ENCODE assay signal across 1 cellular context in genomic region chr16:79870016-79870886, GRCh38.
TF ChIP-seq lines count a peak whose summit lies in the region.

No MANE protein-coding gene starts in this region.

TF ChIP-seq in K562, 482 proteins besides CTCF, POLR2A, EP300 and RAD21 (continued from another document and continues in another):
- no peak for TF ChIP-seq DEAF1 (CRISPR knock-in tag; IDR thresholded peaks at IDR 0.05)
- TF ChIP-seq BRD9 (IDR thresholded peaks at IDR 0.05; ENCODE audit: low read depth, partially characterized antibody): peak; percentile 12
- no peak for TF ChIP-seq MITF (IDR thresholded peaks at IDR 0.05)
- no peak for TF ChIP-seq MXI1 (IDR thresholded peaks at IDR 0.05; ENCODE audit: low read depth, low read length)
- TF ChIP-seq ZNF592 (IDR thresholded peaks at IDR 0.05): 0 out of 2 replicates have a peak, but pooled peaks have one; percentile 7
- TF ChIP-seq TAF9B (IDR thresholded peaks at IDR 0.05; ENCODE audit: partially characterized antibody): no peak
- TF ChIP-seq POLR2H (tag; IDR thresholded peaks at IDR 0.05; ENCODE audit: low read depth): no peak
- no peak for TF ChIP-seq ZFP36 (IDR thresholded peaks at IDR 0.05; ENCODE audit: low read depth, low read length, partially characterized antibody)
- no peak for TF ChIP-seq HDAC6 (IDR thresholded peaks at IDR 0.05; ENCODE audit: low read depth, low read length)
- TF ChIP-seq ZHX1 (conservative IDR thresholded peaks at IDR 0.05; ENCODE audit: low read length): no peak
- TF ChIP-seq ZNF75A (CRISPR knock-in tag; IDR thresholded peaks at IDR 0.05): no peak; the same call in 1 of the 2 replicates
- TF ChIP-seq ZEB2 (IDR thresholded peaks at IDR 0.05): no peak
- no peak for TF ChIP-seq RBFOX2 (IDR thresholded peaks at IDR 0.05; ENCODE audit: low read depth, low read length)
- TF ChIP-seq JUN (IDR thresholded peaks at IDR 0.05; ENCODE audit: borderline replicate concordance, low read depth, low read length): no peak
- TF ChIP-seq JUN (CRISPR knock-in tag; IDR thresholded peaks at IDR 0.05; ENCODE audit: borderline replicate concordance): no peak
- no peak for TF ChIP-seq PRMT5 (CRISPR knock-in tag; IDR thresholded peaks at IDR 0.05)
- 0 out of 2 replicates have a peak, but pooled peaks have one; percentile 1 for TF ChIP-seq ELF1 (tag; IDR thresholded peaks at IDR 0.05)
- no peak for TF ChIP-seq E2F8 (IDR thresholded peaks at IDR 0.05; ENCODE audit: low read depth, partially characterized antibody)
- TF ChIP-seq NFIX (CRISPR knock-in tag; IDR thresholded peaks at IDR 0.05; ENCODE audit: low read depth): no peak
- TF ChIP-seq HCFC1 (IDR thresholded peaks at IDR 0.05; ENCODE audit: low read depth, low read length): no peak
- TF ChIP-seq ZNF518B (CRISPR knock-in tag; IDR thresholded peaks at IDR 0.05): no peak
- no peak for TF ChIP-seq ZNF24 (IDR thresholded peaks at IDR 0.05)
- no peak for TF ChIP-seq ZNF384 (IDR thresholded peaks at IDR 0.05; ENCODE audit: low read depth, low read length)
- TF ChIP-seq TFAM (CRISPR knock-in tag; conservative IDR thresholded peaks at IDR 0.05): no peak
- TF ChIP-seq ZNF57 (CRISPR knock-in tag; IDR thresholded peaks at IDR 0.05): no peak
- no peak for TF ChIP-seq E2F1 (CRISPR knock-in tag; IDR thresholded peaks at IDR 0.05)
- TF ChIP-seq ZNF644 (tag; IDR thresholded peaks at IDR 0.05; ENCODE audit: low read depth): 0 out of 2 replicates have a peak, but pooled peaks have one; percentile 66
- no peak for TF ChIP-seq ZNF77 (CRISPR knock-in tag; IDR thresholded peaks at IDR 0.05)
- TF ChIP-seq NFE2L1 (tag; IDR thresholded peaks at IDR 0.05; ENCODE audit: borderline replicate concordance, low read depth): no peak
- TF ChIP-seq ZBED1 (IDR thresholded peaks at IDR 0.05): peak; percentile 7; the same call in 1 of the 2 replicates
- no peak for TF ChIP-seq TAF1 (IDR thresholded peaks at IDR 0.05; ENCODE audit: control insufficient read depth, extremely low read depth, insufficient read depth, low read length, severe bottlenecking)
- TF ChIP-seq ZNF174 (CRISPR knock-in tag; IDR thresholded peaks at IDR 0.05): no peak
- TF ChIP-seq ZNF586 (CRISPR knock-in tag; conservative IDR thresholded peaks at IDR 0.05): no peak
- no peak for TF ChIP-seq ARNT (IDR thresholded peaks at IDR 0.05)
- TF ChIP-seq ZFP1 (CRISPR knock-in tag; IDR thresholded peaks at IDR 0.05): no peak
- TF ChIP-seq HDGF (IDR thresholded peaks at IDR 0.05): no peak
- no peak for TF ChIP-seq CEBPG (CRISPR knock-in tag; IDR thresholded peaks at IDR 0.05)
- peak in 1 of 2 experiments; percentile 54; a peak in 2 of 4 replicates for TF ChIP-seq CEBPG (tag; conservative IDR thresholded peaks at IDR 0.05 in 1 of 2, IDR thresholded peaks at IDR 0.05 in 1 of 2)
- no peak for TF ChIP-seq ZBTB5 (IDR thresholded peaks at IDR 0.05)
- TF ChIP-seq TBP (optimal IDR thresholded peaks at IDR 0.05; ENCODE audit: low read depth, low read length): no peak
- no peak for TF ChIP-seq NUFIP1 (IDR thresholded peaks at IDR 0.05; ENCODE audit: partially characterized antibody)
- TF ChIP-seq HEY1 (CRISPR knock-in tag; IDR thresholded peaks at IDR 0.05; ENCODE audit: borderline replicate concordance): no peak; the same call in 1 of the 2 replicates
- no peak for TF ChIP-seq KLF1 (tag; IDR thresholded peaks at IDR 0.05)
- no peak for TF ChIP-seq ZBTB26 (CRISPR knock-in tag; IDR thresholded peaks at IDR 0.05)
